Comparison of ENCODE assay signal across 8 cellular contexts in genomic region chr10:101695404-101695732, GRCh38. TPM values are rescaled to one million over a fixed set of nuclear protein-coding genes. Genes with fewer than 3 reads are reported as not detected.
A peak's percentile ranks its signal among the peaks of the same experiment; 100 is the strongest.
DNase-seq lines count a peak whose midpoint lies in the region; ATAC-seq and TF ChIP-seq lines count a peak whose summit lies in the region.

No MANE protein-coding gene starts in this region.

- intact Hi-C loops in activated T-helper 1 cell treated with anti-CD3 and anti-CD28 coated beads, Interleukin-12 subunit alpha, Interleukin-12 subunit beta, Interleukin-2, Interleukin-4 antibody, amounts not matched to agents 30 ng/mL and 10 ng/mL and 1 ng/mL, durations not matched to agents 14 hours and 24 hours and 36 hours (cut with micrococcal nuclease), result loop anchor here (1.0 to 10.0 kb wide), 6 partner anchors 8 to 1321 kb away; partner anchors contain the start of genes BTRC, DPCD and POLL

- peaks cover 21 to 37% of the 10 kb centered on the region in 2 donors for H3K4me1 ChIP-seq in thoracic aorta (ENCODE audit: control insufficient read depth in 1 of 2, low read depth in 2 of 2)

- H3K27me3 ChIP-seq in thoracic aorta (replicated peaks; ENCODE audit: insufficient read depth), result no peaks in the 10 kb centered on the region

- peaks cover 6% of the 10 kb centered on the region for H3K36me3 Mint-ChIP-seq in activated naive CD4-positive, alpha-beta T cell treated with anti-CD3 and anti-CD28 coated beads, Interleukin-2, amount 50 U/mL, for 24 hours
- H3K36me3 Mint-ChIP-seq in activated T-helper 1 cell treated with anti-CD3 and anti-CD28 coated beads, Interleukin-12 subunit alpha, Interleukin-12 subunit beta, Interleukin-2, Interleukin-4 antibody, amounts not matched to agents 30 ng/mL and 10 ng/mL and 1 ng/mL, durations not matched to agents 14 hours and 24 hours and 36 hours (ENCODE audit: low read depth), result peaks cover 20% of the 10 kb centered on the region
- H3K36me3 Mint-ChIP-seq in immature natural killer cell, result peaks cover 0 to 5% (median 0%) of the 10 kb centered on the region in 3 donors

- H3K9me3 ChIP-seq in thoracic aorta, result no peaks in the 10 kb centered on the region

- peaks cover 37% of the 10 kb centered on the region for H3K4me1 Mint-ChIP-seq in activated naive CD4-positive, alpha-beta T cell treated with anti-CD3 and anti-CD28 coated beads, Interleukin-2, amount 50 U/mL, for 24 hours
- peaks cover 33% of the 10 kb centered on the region for H3K4me1 Mint-ChIP-seq in activated T-helper 1 cell treated with anti-CD3 and anti-CD28 coated beads, Interleukin-12 subunit alpha, Interleukin-12 subunit beta, Interleukin-2, Interleukin-4 antibody, amounts not matched to agents 30 ng/mL and 10 ng/mL and 1 ng/mL, durations not matched to agents 14 hours and 24 hours and 36 hours (ENCODE audit: low read depth)
- H3K4me1 Mint-ChIP-seq in immature natural killer cell, result peaks cover 31 to 48% of the 10 kb centered on the region in 2 donors

- H3K27ac ChIP-seq in thoracic aorta, result peak overlapping the region; percentile 98 to 99

- no peak for ATAC-seq in thoracic aorta (ENCODE audit: insufficient number of reproducible peaks, low FRiP score, low read depth)

- no peaks in the 10 kb centered on the region for H3K9me3 Mint-ChIP-seq in activated naive CD4-positive, alpha-beta T cell treated with anti-CD3 and anti-CD28 coated beads, Interleukin-2, amount 50 U/mL, for 24 hours
- H3K9me3 Mint-ChIP-seq in activated T-helper 1 cell treated with anti-CD3 and anti-CD28 coated beads, Interleukin-12 subunit alpha, Interleukin-12 subunit beta, Interleukin-2, Interleukin-4 antibody, amounts not matched to agents 30 ng/mL and 10 ng/mL and 1 ng/mL, durations not matched to agents 14 hours and 24 hours and 36 hours, result no peaks in the 10 kb centered on the region
- H3K9me3 Mint-ChIP-seq in immature natural killer cell, result no peaks in the 10 kb centered on the region

- DNase-seq in activated naive CD4-positive, alpha-beta T cell treated with Interleukin-2 at 50 U/mL for 16 hours, result no peak
- no peak for DNase-seq in activated T-helper 1 cell treated with anti-CD3 and anti-CD28 coated beads, Interleukin-12 subunit alpha, Interleukin-12 subunit beta, Interleukin-2, Interleukin-4 antibody, amounts not matched to agents 30 ng/mL and 10 ng/mL and 1 ng/mL, durations not matched to agents 14 hours and 24 hours and 36 hours (ENCODE audit: low spot score)
- DNase-seq in immature natural killer cell (no peak), thoracic aorta (ENCODE audit: low spot score) (no peak), NCI-H526 treated with DMSO at 0.1 percent for 48 hours (lab: John Stamatoyannopoulos, UW) (no peak), SIG-M5 (lab: John Stamatoyannopoulos, UW) (no peak), NCI-H446 (lab: John Stamatoyannopoulos, UW) (no peak)

- H3K4me3 ChIP-seq in thoracic aorta, result peak overlapping the region; percentile 92

- no peaks in the 10 kb centered on the region for H3K27me3 Mint-ChIP-seq in activated naive CD4-positive, alpha-beta T cell treated with anti-CD3 and anti-CD28 coated beads, Interleukin-2, amount 50 U/mL, for 24 hours
- H3K27me3 Mint-ChIP-seq in activated T-helper 1 cell treated with anti-CD3 and anti-CD28 coated beads, Interleukin-12 subunit alpha, Interleukin-12 subunit beta, Interleukin-2, Interleukin-4 antibody, amounts not matched to agents 30 ng/mL and 10 ng/mL and 1 ng/mL, durations not matched to agents 14 hours and 24 hours and 36 hours (ENCODE audit: insufficient read depth), result no peaks in the 10 kb centered on the region
- H3K27me3 Mint-ChIP-seq in immature natural killer cell (ENCODE audit: low read depth in 3 of 3), result peaks cover 4 to 10% (median 9%) of the 10 kb centered on the region in 3 donors

- peak overlapping the region; percentile 95 for H3K27ac Mint-ChIP-seq in activated naive CD4-positive, alpha-beta T cell treated with anti-CD3 and anti-CD28 coated beads, Interleukin-2, amount 50 U/mL, for 24 hours
- peak overlapping the region; percentile 81 for H3K27ac Mint-ChIP-seq in activated T-helper 1 cell treated with anti-CD3 and anti-CD28 coated beads, Interleukin-12 subunit alpha, Interleukin-12 subunit beta, Interleukin-2, Interleukin-4 antibody, amounts not matched to agents 30 ng/mL and 10 ng/mL and 1 ng/mL, durations not matched to agents 14 hours and 24 hours and 36 hours
- H3K27ac Mint-ChIP-seq in immature natural killer cell, result peak overlapping the region; percentile 87 to 99 (median 93)

- no peaks in the 10 kb centered on the region for H3K36me3 ChIP-seq in thoracic aorta

- no peak for TF ChIP-seq CTCF in thoracic aorta (IDR thresholded peaks at IDR 0.05)

- peak overlapping the region; percentile 85 for H3K4me3 Mint-ChIP-seq in activated naive CD4-positive, alpha-beta T cell treated with anti-CD3 and anti-CD28 coated beads, Interleukin-2, amount 50 U/mL, for 24 hours
- H3K4me3 Mint-ChIP-seq in activated T-helper 1 cell treated with anti-CD3 and anti-CD28 coated beads, Interleukin-12 subunit alpha, Interleukin-12 subunit beta, Interleukin-2, Interleukin-4 antibody, amounts not matched to agents 30 ng/mL and 10 ng/mL and 1 ng/mL, durations not matched to agents 14 hours and 24 hours and 36 hours, result peak overlapping the region; percentile 81
- H3K4me3 Mint-ChIP-seq in immature natural killer cell, result peak overlapping the region; percentile 86 to 90 (median 88)

RNA-seq across cellular contexts. Expression of gene FBXW4, which starts 0.4 kb away (rescaled TPM):
- total RNA-seq in activated T-helper 1 cell treated with anti-CD3 and anti-CD28 coated beads, Interleukin-12 subunit alpha, Interleukin-12 subunit beta, Interleukin-2, Interleukin-4 antibody, amounts not matched to agents 30 ng/mL and 10 ng/mL and 1 ng/mL, durations not matched to agents 14 hours and 24 hours and 36 hours, result 29.2 and 30.5 TPM in 2 replicates
- 1 to 10 TPM; 3.8 to 9.7 (median 6.1) TPM for polyA plus RNA-seq in immature natural killer cell
- total RNA-seq in thoracic aorta, result 10 to 100 TPM; 64.3 to 88.5 TPM
